In genomic region chr3:11619461-11619860, GRCh38 we compare ENCODE assay signal across 27 cellular contexts. TPM values are rescaled to one million over a fixed set of nuclear protein-coding genes. Genes with fewer than 3 reads are reported as not detected.
DNase-seq lines count a peak whose midpoint lies in the region; ATAC-seq, FAIRE-seq and TF ChIP-seq lines count a peak whose summit lies in the region.
"Had no signal": no experiment of that assay in that cellular context is flagged by ENCODE, and none has a peak within 500 bp of the region (broad histone marks: within the 10 kb centered on the region; RNA-seq: fewer than 3 reads in every experiment).

No MANE protein-coding gene starts in this region.

- H3K4me1 ChIP-seq in HepG2 (ENCODE audit: insufficient read depth, low read length) (peaks cover 100% of the 10 kb centered on the region), right lobe of liver (no peaks in the 10 kb centered on the region), PC-9 (replicated peaks; ENCODE audit: insufficient read depth) (no peaks in the 10 kb centered on the region; the same call in 1 of the 2 replicates)

- in situ Hi-C loops in HepG2 (cut with HindIII; ENCODE audit: extremely low pct_ligation_motif_present, low pct_unique_long_range_greater_than_20kb): no loop called here

- no peak for FAIRE-seq in HepG2 (lab: Jason Lieb, UNC)
- FAIRE-seq: endometrium, islet of Langerhans, TTC549 had no signal

- no peaks in the 10 kb centered on the region for H3K27me3 ChIP-seq in HepG2 (ENCODE audit: control insufficient read depth in 1 of 2, insufficient read depth in 2 of 2, low read length in 2 of 2)
- no peaks in the 10 kb centered on the region for H3K27me3 ChIP-seq in right lobe of liver
- H3K27me3 ChIP-seq in neural cell (ENCODE audit: insufficient read depth, low read depth, low read length): no peaks in the 10 kb centered on the region
- no peaks in the 10 kb centered on the region for H3K27me3 ChIP-seq in PC-9 (ENCODE audit: insufficient read depth, low read depth)
- H3K27me3 ChIP-seq: adrenal gland, breast epithelium, SJSA1, spleen had no signal

- peaks cover 21% of the 10 kb centered on the region for H4K20me1 ChIP-seq in HepG2 (ENCODE audit: insufficient read depth, low read length)
- H4K20me1 ChIP-seq in neural cell (ENCODE audit: insufficient read depth): no peaks in the 10 kb centered on the region
- H4K20me1 ChIP-seq in PC-9 (ENCODE audit: insufficient read depth): peaks cover 50% of the 10 kb centered on the region

- peaks cover 92% of the 10 kb centered on the region for H3K4me1 Mint-ChIP-seq in chondrocyte (ENCODE audit: low read depth)

- POLR2A ChIA-PET in HepG2 (lab: Yijun Ruan, JAX): interaction anchor here (0.9 to 3.1 kb wide), 2 partner anchors 19 to 24 kb away, joined by 3 to 15 read pairs; partner anchors contain the start of gene VGLL4
- POLR2A ChIA-PET in PC-9 (lab: Charles Lee; ENCODE audit: unreplicated experiment): interaction anchor here (0.7 kb wide), 1 partner anchor 111 kb away, joined by 3 read pairs; no protein-coding TSS in a partner anchor

- BruUV-seq in HepG2 (replicated peaks; lab: Mats Ljungman, UMichigan): no TSS peak
- no TSS peak for BruUV-seq in PC-9 (replicated peaks; lab: Mats Ljungman, UMichigan)

- H3K4me3 Mint-ChIP-seq in chondrocyte (ENCODE audit: unreplicated experiment): no peak overlapping the region
- H3K4me3 Mint-ChIP-seq: activated CD8-positive, alpha-beta T cell treated with anti-CD3 and anti-CD28 coated beads for 36 hours had no signal

- H3K4me3 ChIP-seq in HepG2 (replicated peaks in 1 of 3; ENCODE audit: insufficient read depth in 1 of 3, low read depth in 2 of 3, low read length in 3 of 3) (peak overlapping the region in 2 of 3 experiments; percentile 34 to 41; a peak in 3 of 6 replicates), right lobe of liver (no peak overlapping the region), neural cell (ENCODE audit: low read length) (peak overlapping the region; percentile 36), PC-9 (no peak overlapping the region)
- H3K4me3 ChIP-seq: adrenal gland, breast epithelium, mucosa of descending colon, SJSA1, spleen had no signal

- peak overlapping the region; percentile 86 for H3K27ac ChIP-seq in HepG2 (ENCODE audit: extremely low read length, insufficient read depth, low read length)
- no peak overlapping the region for H3K27ac ChIP-seq in right lobe of liver
- peak overlapping the region; percentile 71 for H3K27ac ChIP-seq in neural cell (ENCODE audit: low read length)
- no peak overlapping the region for H3K27ac ChIP-seq in PC-9
- H3K27ac ChIP-seq: SJSA1 had no signal

- H3K9me2 ChIP-seq in neural cell (ENCODE audit: insufficient read depth, low read length) (no peaks in the 10 kb centered on the region), PC-9 (ENCODE audit: insufficient read depth) (no peaks in the 10 kb centered on the region)

- no peak for TF ChIP-seq EP300 in HepG2 (IDR thresholded peaks at IDR 0.05; ENCODE audit: low read depth in 2 of 2, low read length in 2 of 2)
- no peak for TF ChIP-seq EP300 in HepG2 (CRISPR knock-in tag; IDR thresholded peaks at IDR 0.05; ENCODE audit: borderline replicate concordance)
- no peak for TF ChIP-seq EP300 in neural cell (conservative IDR thresholded peaks at IDR 0.05; ENCODE audit: poor library complexity, severe bottlenecking)

- H3K4me2 ChIP-seq in HepG2 (ENCODE audit: low read depth, low read length) (peak overlapping the region; percentile 76), neural cell (ENCODE audit: low read length) (peak overlapping the region; percentile 14), PC-9 (no peak overlapping the region)

- H3K27me3 Mint-ChIP-seq in chondrocyte (ENCODE audit: low read depth): no peaks in the 10 kb centered on the region
- H3K27me3 Mint-ChIP-seq: activated CD8-positive, alpha-beta T cell treated with anti-CD3 and anti-CD28 coated beads for 36 hours had no signal

- no peak for DNase-seq in HepG2 (ENCODE audit: low spot score)
- DNase-seq in right lobe of liver: no peak
- DNase-seq in chondrocyte (ENCODE audit: low spot score): no peak
- no peak for DNase-seq in SKM-1 (lab: John Stamatoyannopoulos, UW; ENCODE audit: unreplicated experiment)
- no peak for DNase-seq in PC-9
- DNase-seq in cerebellar nuclear complex (lab: John Stamatoyannopoulos, UW): no peak
- DNase-seq: activated CD4-positive, alpha-beta T cell treated with anti-CD3 and anti-CD28 coated beads for 1 hour; activated CD8-positive, alpha-beta T cell treated with anti-CD3 and anti-CD28 coated beads for 36 hours; activated effector memory CD4-positive, alpha-beta T cell treated with Interleukin-2 at 50 U/mL for 16 hours; adrenal gland; cortex of kidney; DND-41; mucosa of descending colon; NCI-H1092; NCI-H187 treated with DMSO at 0.1 percent for 48 hours; NCI-H526; nucleus accumbens; spleen; stimulated activated CD4-positive, alpha-beta T cell treated with anti-CD3 and anti-CD28 coated beads, Interleukin-2, amount 100 ng/mL, for 48 hours; stimulated activated naive CD4-positive, alpha-beta T cell treated with Interleukin-2 at 50 U/mL for 16 hours had no signal

- H3K36me3 Mint-ChIP-seq in chondrocyte (ENCODE audit: low read depth): peaks cover 5% of the 10 kb centered on the region

- H3F3A ChIP-seq in neural cell (ENCODE audit: insufficient read depth, low read length, poor library complexity, severe bottlenecking) (no peaks in the 10 kb centered on the region), PC-9 (ENCODE audit: insufficient read depth, low read depth) (0 out of 2 replicates have a peak, but pooled peaks cover 8% of the 10 kb centered on the region)

- TF ChIP-seq RAD21 in HepG2 (CRISPR knock-in tag; IDR thresholded peaks at IDR 0.05) (no peak), neural cell (conservative IDR thresholded peaks at IDR 0.05) (no peak)

- TF ChIP-seq CTCF in HepG2 (CRISPR knock-in tag; IDR thresholded peaks at IDR 0.05) (no peak), right lobe of liver (IDR thresholded peaks at IDR 0.05) (no peak), chondrocyte (IDR thresholded peaks at IDR 0.05) (no peak), neural cell (IDR thresholded peaks at IDR 0.05; ENCODE audit: poor library complexity, severe bottlenecking) (no peak), PC-9 (conservative IDR thresholded peaks at IDR 0.05) (no peak)

- 70% methylated on average over 6 of the region's 6 CpGs for WGBS in HepG2 (ENCODE audit: low lambda C conversion rate)
- 87% methylated on average over 6 of the region's 6 CpGs for WGBS in right lobe of liver (ENCODE audit: insufficient coverage, low coverage, low lambda C conversion rate, missing lambda C conversion rate)

- H3K9me3 ChIP-seq in HepG2 (ENCODE audit: low read length): no peaks in the 10 kb centered on the region
- H3K9me3 ChIP-seq in right lobe of liver: no peaks in the 10 kb centered on the region
- H3K9me3 ChIP-seq in neural cell (ENCODE audit: low read length): no peaks in the 10 kb centered on the region
- H3K9me3 ChIP-seq in PC-9 (ENCODE audit: insufficient read depth, low read depth): no peaks in the 10 kb centered on the region
- H3K9me3 ChIP-seq: adrenal gland, breast epithelium, mucosa of descending colon, SJSA1, spleen had no signal

- H3K9me3 Mint-ChIP-seq in chondrocyte (ENCODE audit: low read depth): no peaks in the 10 kb centered on the region

- CTCF ChIA-PET in HepG2 (lab: Yijun Ruan, JAX; ENCODE audit: low intra/inter-chr PET ratio, low total read pairs) (no interaction called here), PC-9 (lab: Charles Lee) (interaction anchor here (0.7 kb wide), 1 partner anchor 96 kb away, joined by 3 read pairs; no protein-coding TSS in a partner anchor)

- H3K79me2 ChIP-seq in HepG2 (ENCODE audit: insufficient read depth, low read length) (peaks cover 100% of the 10 kb centered on the region), neural cell (replicated peaks; ENCODE audit: insufficient read depth, low read length) (peaks cover 73% of the 10 kb centered on the region), PC-9 (ENCODE audit: low read depth) (peaks cover 93% of the 10 kb centered on the region)

- H3K36me3 ChIP-seq in HepG2 (replicated peaks in 1 of 2; ENCODE audit: control insufficient read depth in 1 of 2, insufficient read depth in 2 of 2, low read length in 2 of 2) (no peaks in the 10 kb centered on the region), right lobe of liver (no peaks in the 10 kb centered on the region), neural cell (ENCODE audit: insufficient read depth, low read length) (no peaks in the 10 kb centered on the region), PC-9 (ENCODE audit: low read depth) (no peaks in the 10 kb centered on the region)
- H3K36me3 ChIP-seq: adrenal gland, breast epithelium, SJSA1, spleen had no signal

- H3K9ac ChIP-seq in HepG2 (ENCODE audit: insufficient read depth, low read depth, low read length) (peak overlapping the region; percentile 58), neural cell (ENCODE audit: low read length) (no peak overlapping the region)

- H2AFZ ChIP-seq in HepG2 (ENCODE audit: low read length) (no peak overlapping the region), neural cell (ENCODE audit: low read depth, low read length) (no peak overlapping the region), PC-9 (no peak overlapping the region)

- peak overlapping the region; percentile 73 for H3K27ac Mint-ChIP-seq in chondrocyte (ENCODE audit: unreplicated experiment)

- TF ChIP-seq POLR2A in HepG2 (IDR thresholded peaks at IDR 0.05; ENCODE audit: insufficient read depth in 1 of 2, low read depth in 2 of 2, low read length in 2 of 2) (no peak), right lobe of liver (IDR thresholded peaks at IDR 0.05) (no peak)

- ATAC-seq in HepG2 (peak; percentile 18), right lobe of liver (no peak), GM18868 (IDR thresholded peaks at IDR 0.05; ENCODE audit: unreplicated experiment) (no peak)
- ATAC-seq: activated CD8-positive, alpha-beta T cell treated with anti-CD3 and anti-CD28 coated beads for 36 hours had no signal

- intact Hi-C loops in HepG2 (cut with micrococcal nuclease; ENCODE audit: unreplicated experiment): loop anchor here (2.0 kb wide), 2 partner anchors 23 to 27 kb away; partner anchors contain the start of gene VGLL4
- intact Hi-C loops in right lobe of liver (cut with DNase I): no loop called here
- intact Hi-C loops in PC-9 (cut with micrococcal nuclease; ENCODE audit: unreplicated experiment): no loop called here

RNA-seq across cellular contexts. Expression of gene VGLL4, which starts 24.3 kb away (rescaled TPM):
- total RNA-seq in HepG2 (2016; rRNA removed; fragmentation: Illumina TruSeq; extraction: Trizol) (19.8 and 23.2 TPM in 2 replicates), right lobe of liver (10 to 100 TPM; 10.4 to 22.4 (median 15.2) TPM), chondrocyte (102 to 141 TPM (median 141 TPM) in 3 replicates), PC-9 (2021) (39.1 and 42.2 TPM in 2 replicates)
- 5.7 and 6.9 TPM in 2 replicates for total RNA-seq in HepG2 (2016; cell fraction: cytosol; rRNA removed; fragmentation: Illumina TruSeq; extraction: Trizol; ENCODE audit: low read depth)
- total RNA-seq in HepG2 (2016; cell fraction: insoluble cytoplasmic fraction; rRNA removed; fragmentation: Illumina TruSeq; extraction: Trizol): 17.4 and 24.9 TPM in 2 replicates
- 14.9 and 15.9 TPM in 2 replicates for total RNA-seq in HepG2 (2016; cell fraction: membrane; rRNA removed; fragmentation: Illumina TruSeq; extraction: Trizol)
- 19.1 and 24.5 TPM in 2 replicates for total RNA-seq in HepG2 (2016; cell fraction: nucleus; rRNA removed; fragmentation: Illumina TruSeq; extraction: Trizol)
- polyA plus RNA-seq in HepG2 (2011; rRNA removed) (37.9 and 39.0 TPM in 2 replicates), neural cell (102 and 113 TPM in 2 replicates)
- 24.5 and 31.8 TPM in 2 replicates for polyA plus RNA-seq in HepG2 (2011; cell fraction: cytosol; rRNA removed)
- polyA plus RNA-seq in HepG2 (2011; cell fraction: nucleus; rRNA removed): 60.5 and 94.9 TPM in 2 replicates
- polyA plus RNA-seq in HepG2 (2012): 19.7 and 20.7 TPM in 2 replicates
- 11.7 and 14.1 TPM in 2 replicates for polyA plus RNA-seq in HepG2 (2016; cell fraction: cytosol; fragmentation: Illumina TruSeq; extraction: Trizol; ENCODE audit: low read depth)
- polyA plus RNA-seq in HepG2 (2016; cell fraction: insoluble cytoplasmic fraction; fragmentation: Illumina TruSeq; extraction: Trizol; ENCODE audit: low read depth): 18.4 and 22.3 TPM in 2 replicates
- 14.3 and 15.7 TPM in 2 replicates for polyA plus RNA-seq in HepG2 (2016; cell fraction: membrane; fragmentation: Illumina TruSeq; extraction: Trizol; ENCODE audit: low read depth)
- 25.1 and 27.2 TPM in 2 replicates for polyA plus RNA-seq in HepG2 (2016; cell fraction: nucleus; fragmentation: Illumina TruSeq; extraction: Trizol; ENCODE audit: insufficient read depth, low read depth)
- polyA minus RNA-seq in HepG2 (2011; rRNA and poly(A)+ RNA removed; ENCODE audit: low replicate concordance): 34.5 and 40.7 TPM in 2 replicates
- 14.9 and 16.5 TPM in 2 replicates for polyA minus RNA-seq in HepG2 (2011; cell fraction: cytosol; rRNA and poly(A)+ RNA removed)
- 53.2 and 54.6 TPM in 2 replicates for polyA minus RNA-seq in HepG2 (2011; cell fraction: nucleus; rRNA and poly(A)+ RNA removed)
- polyA minus RNA-seq in neural cell: 117 and 230 TPM in 2 replicates

Comparison
In these comparisons a context has a peak if more than half of its experiments do, and no peak if none do; other contexts are left out.
1. H3K27ac ChIP-seq: peak in HepG2 (single experiment) and neural cell (single experiment); none in right lobe of liver (0 of 3) and PC-9 (single experiment).
2. H3K4me3 ChIP-seq: peak in HepG2 (2 of 3) and neural cell (single experiment); none in right lobe of liver (0 of 3) and PC-9 (single experiment).